ENCODE assay signal across 8 cellular contexts in genomic region chr14:93788557-93789365, GRCh38. TPM values are rescaled to one million over a fixed set of nuclear protein-coding genes. Genes with fewer than 3 reads are reported as not detected.
DNase-seq lines count a peak whose midpoint lies in the region; ATAC-seq and TF ChIP-seq lines count a peak whose summit lies in the region.

No MANE protein-coding gene starts in this region.

- no peak for ATAC-seq in HG03280 (IDR thresholded peaks at IDR 0.05; ENCODE audit: unreplicated experiment)

- no peaks in the 10 kb centered on the region for H3K79me2 ChIP-seq in mesendoderm (ENCODE audit: control insufficient read depth, insufficient read depth, low read length)

- CTCF ChIA-PET in Calu3 (lab: Charles Lee), result no interaction called here

- H3K23ac ChIP-seq in mesendoderm (ENCODE audit: low read length), result peak overlapping the region; percentile 91

- H3K4me3 ChIP-seq in ectodermal cell (ENCODE audit: insufficient read depth, low read depth, low read length), result peak overlapping the region; percentile 52
- peak overlapping the region; percentile 41 for H3K4me3 ChIP-seq in mesendoderm (ENCODE audit: low read length)
- H3K4me3 ChIP-seq in vagina, result peak overlapping the region; percentile 58 to 69

- BruUV-seq in Calu3 (replicated peaks; lab: Mats Ljungman, UMichigan), result no TSS peak

- H3K27me3 Mint-ChIP-seq in Calu3 (ENCODE audit: unreplicated experiment), result peaks cover 100% of the 10 kb centered on the region

- H3K9me3 ChIP-seq in ectodermal cell (ENCODE audit: control insufficient read depth, low read length) (no peaks in the 10 kb centered on the region), vagina (no peaks in the 10 kb centered on the region)

- H3K4me3 Mint-ChIP-seq in Calu3 (ENCODE audit: low read depth, unreplicated experiment), result peak overlapping the region; percentile 59

- peaks cover 39% of the 10 kb centered on the region for H3K27me3 ChIP-seq in ectodermal cell (ENCODE audit: control insufficient read depth, insufficient read depth, low read length, poor library complexity, severe bottlenecking)
- H3K27me3 ChIP-seq in mesendoderm (ENCODE audit: insufficient read depth, low read length, poor library complexity), result no peaks in the 10 kb centered on the region
- H3K27me3 ChIP-seq in vagina, result no peaks in the 10 kb centered on the region

- TF ChIP-seq POLR2A in vagina (IDR thresholded peaks at IDR 0.05), result peak in 1 of 2 donors; percentile 33

- WGBS in ectodermal cell, 2 experiments, result 1% methylated on average over 88 of the region's 88 CpGs
- no CpG with 5 or more reads among the region's 88 CpGs for WGBS in mesendoderm (ENCODE audit: extremely low coverage, insufficient coverage, low lambda C conversion rate)

- DNase-seq in Calu3, result peak; percentile 20
- DNase-seq in NCI-H2107 treated with DMSO at 0.1 percent for 48 hours (lab: John Stamatoyannopoulos, UW; ENCODE audit: unreplicated experiment), result peak; percentile 15
- DNase-seq in mesendoderm, result peak; percentile 83
- DNase-seq in vagina (ENCODE audit: extremely low spot score in 2 of 2), result no peak
- no peak for DNase-seq in GM10266 (ENCODE audit: extremely low spot score)
- no peak for DNase-seq in activated T-cell treated with anti-CD3 and anti-CD28 coated beads, Interleukin-2, amount 50 U/mL, for 1 hour

- H3K27ac Mint-ChIP-seq in Calu3 (ENCODE audit: unreplicated experiment), result no peak overlapping the region

- H2BK15ac ChIP-seq in mesendoderm (replicated peaks; ENCODE audit: low read depth), result no peak overlapping the region

- H3K36me3 Mint-ChIP-seq in Calu3 (ENCODE audit: insufficient read depth, unreplicated experiment), result peaks cover 4% of the 10 kb centered on the region

- no peaks in the 10 kb centered on the region for H3K9me3 Mint-ChIP-seq in Calu3 (ENCODE audit: low read depth, unreplicated experiment)

- TF ChIP-seq CTCF in Calu3 (IDR thresholded peaks at IDR 0.05; ENCODE audit: unreplicated experiment) (no peak), vagina (IDR thresholded peaks at IDR 0.05) (peak in 1 of 3 experiments; percentile 36), GM10266 (IDR thresholded peaks at IDR 0.05; ENCODE audit: control insufficient read depth, insufficient read depth, low read depth, missing control alignments) (no peak)

- peak overlapping the region; percentile 92 for H3K56ac ChIP-seq in mesendoderm (ENCODE audit: low read length)

- no peak overlapping the region for H3K27ac ChIP-seq in ectodermal cell (ENCODE audit: insufficient read depth, low read depth, low read length, poor library complexity, severe bottlenecking)
- H3K27ac ChIP-seq in mesendoderm (ENCODE audit: low read depth, low read length), result peak overlapping the region; percentile 62
- peak overlapping the region; percentile 84 for H3K27ac ChIP-seq in vagina

- peak overlapping the region; percentile 59 for H3K4me2 ChIP-seq in mesendoderm (ENCODE audit: low read length)

- H2AK5ac ChIP-seq in mesendoderm (ENCODE audit: low read length), result no peak overlapping the region

- H3K18ac ChIP-seq in mesendoderm (ENCODE audit: low read length), result peak overlapping the region; percentile 94

- H3K9ac ChIP-seq in mesendoderm (ENCODE audit: low read length), result peak overlapping the region; percentile 85

- peak overlapping the region; percentile 30 for H4K5ac ChIP-seq in mesendoderm (ENCODE audit: low read length)

- H3K36me3 ChIP-seq in ectodermal cell (ENCODE audit: control insufficient read depth, insufficient read depth, low read length) (no peaks in the 10 kb centered on the region), mesendoderm (ENCODE audit: control insufficient read depth, insufficient read depth, low read length) (no peaks in the 10 kb centered on the region), vagina (no peaks in the 10 kb centered on the region)

- H3K79me1 ChIP-seq in mesendoderm (ENCODE audit: low read length), result no peaks in the 10 kb centered on the region

- H3K4me1 ChIP-seq in ectodermal cell (ENCODE audit: control insufficient read depth, insufficient read depth, low read length) (peaks cover 12% of the 10 kb centered on the region), mesendoderm (ENCODE audit: control insufficient read depth, low read depth, low read length) (peaks cover 9% of the 10 kb centered on the region), vagina (peaks cover 37% of the 10 kb centered on the region)

- intact Hi-C loops in Calu3 (cut with micrococcal nuclease; ENCODE audit: unreplicated experiment), result loop anchor here (2.0 kb wide), 1 partner anchor 134 kb away; no protein-coding TSS in a partner anchor
- intact Hi-C loops in vagina (cut with DNase I), result loop anchor here (5.0 kb wide), 1 partner anchor 131 kb away; no protein-coding TSS in a partner anchor

- H3K4ac ChIP-seq in mesendoderm (ENCODE audit: low read depth, low read length), result peak overlapping the region; percentile 86

- peak overlapping the region; percentile 65 for H2BK120ac ChIP-seq in mesendoderm (ENCODE audit: low read depth, low read length)

- peak overlapping the region; percentile 7 for H2BK5ac ChIP-seq in mesendoderm (ENCODE audit: low read length)

- H4K8ac ChIP-seq in mesendoderm (ENCODE audit: low read depth, low read length), result no peak overlapping the region

- H3K4me1 Mint-ChIP-seq in Calu3 (ENCODE audit: low read depth, unreplicated experiment), result no peaks in the 10 kb centered on the region

RNA-seq across cellular contexts. Expression of gene PRIMA1, which starts 0.5 kb away (rescaled TPM):
- total RNA-seq in Calu3 (2022), result not detected in 2 replicates
- polyA plus RNA-seq in ectodermal cell (2013, experiment 1 of 4), result 7.9 TPM
- 8.4 TPM for polyA plus RNA-seq in ectodermal cell (2013, experiment 2 of 4)
- polyA plus RNA-seq in ectodermal cell (2013, experiment 3 of 4), result 5.9 TPM
- polyA plus RNA-seq in ectodermal cell (2013, experiment 4 of 4), result 7.1 TPM
- 3.5 TPM for polyA plus RNA-seq in mesendoderm (2013, experiment 1 of 2)
- 3.5 TPM for polyA plus RNA-seq in mesendoderm (2013, experiment 2 of 2)
- 6.1 TPM for total RNA-seq in vagina

Comparison
In these comparisons a context has a peak if more than half of its experiments do, and no peak if none do; other contexts are left out.
1. DNase-seq: peak in Calu3 (single experiment), NCI-H2107 treated with DMSO at 0.1 percent for 48 hours (single experiment) and mesendoderm (single experiment); none in vagina (0 of 2), GM10266 (single experiment) and activated T-cell treated with anti-CD3 and anti-CD28 coated beads, Interleukin-2, amount 50 U/mL, for 1 hour (single experiment).
2. Peak in every context shown above with its lines, with median percentiles within 50 percentile points of each other: H3K4me3 ChIP-seq.